Comparison of ENCODE assay signal across 1 cellular context in the genomic region with DNA sequence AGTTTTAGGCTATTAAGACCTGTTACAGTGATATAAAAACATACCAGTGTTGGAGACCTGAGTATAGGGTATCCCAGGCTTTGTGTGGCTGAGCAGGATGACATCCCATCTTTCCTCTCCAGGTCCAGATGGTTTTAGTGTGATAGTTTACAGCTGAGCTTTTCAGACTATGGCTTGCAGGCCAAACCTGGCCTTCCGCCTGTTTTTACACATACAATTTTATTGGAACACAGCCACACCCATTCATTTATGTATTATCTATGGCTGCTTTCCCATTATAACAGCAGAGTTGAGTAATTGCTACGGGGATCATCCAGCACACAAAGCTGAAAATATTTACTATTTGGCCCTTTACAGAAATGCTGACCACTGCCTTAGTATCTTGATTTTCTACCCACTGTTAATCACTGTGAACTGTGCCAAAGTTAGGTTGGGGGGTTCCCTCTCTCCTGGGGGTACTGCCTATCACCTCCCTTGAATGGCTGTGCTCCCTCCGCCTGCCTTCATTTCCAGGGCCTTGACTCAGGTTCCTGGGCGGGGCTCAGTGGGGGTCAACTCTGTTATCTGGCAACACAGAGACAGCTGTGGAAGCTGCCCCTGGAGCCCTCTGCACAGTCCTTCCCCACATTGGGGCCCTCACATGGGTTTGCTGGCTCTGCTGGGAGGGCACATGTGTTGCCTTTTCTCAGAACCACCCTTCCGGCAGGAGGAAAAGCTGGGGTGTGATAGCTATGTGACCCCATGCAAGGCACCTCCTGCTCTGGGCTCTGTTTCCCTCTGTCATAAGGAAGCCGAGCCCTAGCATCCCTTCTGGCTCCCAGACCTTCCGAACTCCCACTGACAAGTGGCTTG.
TF ChIP-seq lines count a peak whose summit lies in the region.

No MANE protein-coding gene starts in this region.

TF ChIP-seq in HCT116, 20 proteins besides CTCF, POLR2A, EP300 and RAD21 (continued from another document):
- no peak for TF ChIP-seq CBX3 (IDR thresholded peaks at IDR 0.05; ENCODE audit: low read depth)
- TF ChIP-seq, protein P1, sequence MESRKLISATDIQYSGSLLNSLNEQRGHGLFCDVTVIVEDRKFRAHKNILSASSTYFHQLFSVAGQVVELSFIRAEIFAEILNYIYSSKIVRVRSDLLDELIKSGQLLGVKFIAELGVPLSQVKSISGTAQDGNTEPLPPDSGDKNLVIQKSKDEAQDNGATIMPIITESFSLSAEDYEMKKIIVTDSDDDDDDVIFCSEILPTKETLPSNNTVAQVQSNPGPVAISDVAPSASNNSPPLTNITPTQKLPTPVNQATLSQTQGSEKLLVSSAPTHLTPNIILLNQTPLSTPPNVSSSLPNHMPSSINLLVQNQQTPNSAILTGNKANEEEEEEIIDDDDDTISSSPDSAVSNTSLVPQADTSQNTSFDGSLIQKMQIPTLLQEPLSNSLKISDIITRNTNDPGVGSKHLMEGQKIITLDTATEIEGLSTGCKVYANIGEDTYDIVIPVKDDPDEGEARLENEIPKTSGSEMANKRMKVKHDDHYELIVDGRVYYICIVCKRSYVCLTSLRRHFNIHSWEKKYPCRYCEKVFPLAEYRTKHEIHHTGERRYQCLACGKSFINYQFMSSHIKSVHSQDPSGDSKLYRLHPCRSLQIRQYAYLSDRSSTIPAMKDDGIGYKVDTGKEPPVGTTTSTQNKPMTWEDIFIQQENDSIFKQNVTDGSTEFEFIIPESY (IDR thresholded peaks at IDR 0.05; ENCODE audit: extremely low read depth, insufficient replicate concordance, low read length) = no peak
- no peak for TF ChIP-seq ATF3 (IDR thresholded peaks at IDR 0.05)
- no peak for TF ChIP-seq EZH2phosphoT487 (IDR thresholded peaks at IDR 0.05; ENCODE audit: borderline replicate concordance)
- no peak for TF ChIP-seq ZNF274 (IDR thresholded peaks at IDR 0.05; ENCODE audit: low read depth, low read length)
- no peak for TF ChIP-seq EGR1 (IDR thresholded peaks at IDR 0.05; ENCODE audit: low read depth)
- TF ChIP-seq ZFX (IDR thresholded peaks at IDR 0.05) = no peak
- TF ChIP-seq JUND (IDR thresholded peaks at IDR 0.05) = no peak
- no peak for TF ChIP-seq MAX (IDR thresholded peaks at IDR 0.05)
- TF ChIP-seq YY1 (IDR thresholded peaks at IDR 0.05; ENCODE audit: extremely low read depth, insufficient replicate concordance, low read depth, low read length) = no peak
- no peak for TF ChIP-seq POLR2AphosphoS5 (IDR thresholded peaks at IDR 0.05; ENCODE audit: low read depth, low read length)
- TF ChIP-seq REST (IDR thresholded peaks at IDR 0.05; ENCODE audit: low read depth) = no peak
- TF ChIP-seq FOSL1 (IDR thresholded peaks at IDR 0.05; ENCODE audit: low read depth) = no peak
